In the genomic region with DNA sequence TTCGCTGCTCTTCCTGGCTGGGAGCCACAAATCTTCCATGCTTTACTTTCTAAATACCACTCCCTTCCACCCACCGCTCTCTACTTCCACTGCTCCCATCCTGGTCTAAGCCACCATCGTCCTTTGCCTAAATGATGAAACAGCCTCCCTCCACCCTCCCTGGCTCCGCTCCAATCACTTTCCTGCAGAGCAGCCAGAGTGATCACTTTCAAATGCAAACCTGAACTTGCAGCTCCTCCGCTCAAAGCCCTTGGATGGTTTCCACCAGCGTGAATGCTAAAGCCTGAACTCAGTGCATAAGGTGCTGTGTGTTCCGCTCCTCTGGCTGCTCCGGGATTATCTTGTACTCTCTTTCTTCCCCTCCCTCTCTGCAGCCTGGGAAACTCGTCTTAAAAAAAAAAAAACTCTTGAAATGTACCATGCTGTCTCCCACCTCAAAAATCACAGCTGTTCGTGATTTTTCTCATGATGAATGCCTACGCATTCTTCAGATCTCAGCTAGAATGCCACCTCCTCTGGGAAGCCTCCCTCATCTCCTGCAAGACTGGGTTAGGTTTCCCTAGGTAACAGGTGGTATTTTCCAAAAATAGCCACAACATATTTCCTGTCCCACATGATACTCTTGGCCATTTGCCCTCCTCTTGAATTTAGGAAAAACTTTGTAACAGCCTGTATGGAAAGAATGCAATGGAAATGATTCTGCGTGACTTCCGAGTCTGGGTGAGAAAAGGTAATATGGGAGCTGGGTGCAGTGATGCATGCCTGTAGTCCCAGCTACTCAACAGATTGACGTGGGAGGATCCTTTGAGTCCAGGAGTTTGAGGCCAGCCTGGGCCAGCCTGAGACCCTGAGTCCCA, we compare ENCODE assay signal across 8 cellular contexts. TPM values are rescaled to one million over a fixed set of nuclear protein-coding genes. Genes with fewer than 3 reads are reported as not detected.
DNase-seq lines count a peak whose midpoint lies in the region; ATAC-seq and TF ChIP-seq lines count a peak whose summit lies in the region.

No MANE protein-coding gene starts in this region.

- no peak overlapping the region for H3K27ac Mint-ChIP-seq in activated T-helper 1 cell treated with anti-CD3 and anti-CD28 coated beads, Interleukin-12 subunit alpha, Interleukin-12 subunit beta, Interleukin-2, Interleukin-4 antibody, amounts not matched to agents 30 ng/mL and 10 ng/mL and 1 ng/mL, durations not matched to agents 14 hours and 24 hours and 36 hours

- H3K27me3 Mint-ChIP-seq in activated T-helper 1 cell treated with anti-CD3 and anti-CD28 coated beads, Interleukin-12 subunit alpha, Interleukin-12 subunit beta, Interleukin-2, Interleukin-4 antibody, amounts not matched to agents 30 ng/mL and 10 ng/mL and 1 ng/mL, durations not matched to agents 14 hours and 24 hours and 36 hours (ENCODE audit: insufficient read depth): peaks cover 28% of the 10 kb centered on the region

- TF ChIP-seq CTCF in AG04450 (IDR thresholded peaks at IDR 0.05; ENCODE audit: low read depth, low read length) (no peak), heart left ventricle (IDR thresholded peaks at IDR 0.05) (no peak)

- H3K4me3 Mint-ChIP-seq in activated T-helper 1 cell treated with anti-CD3 and anti-CD28 coated beads, Interleukin-12 subunit alpha, Interleukin-12 subunit beta, Interleukin-2, Interleukin-4 antibody, amounts not matched to agents 30 ng/mL and 10 ng/mL and 1 ng/mL, durations not matched to agents 14 hours and 24 hours and 36 hours: peak overlapping the region; percentile 60

- TF ChIP-seq POLR2A in heart left ventricle (IDR thresholded peaks at IDR 0.05): no peak

- no peaks in the 10 kb centered on the region for H3K36me3 ChIP-seq in heart left ventricle

- H3K27me3 ChIP-seq in AG04450 (ENCODE audit: control insufficient read depth, insufficient read depth, low read length): no peaks in the 10 kb centered on the region
- H3K27me3 ChIP-seq in heart left ventricle: no peaks in the 10 kb centered on the region

- ATAC-seq in heart left ventricle: peak; percentile 66 to 83 (median 75)
- ATAC-seq in HG02970 (IDR thresholded peaks at IDR 0.05; ENCODE audit: low FRiP score, unreplicated experiment): no peak
- ATAC-seq in HG03469 (IDR thresholded peaks at IDR 0.05; ENCODE audit: unreplicated experiment): no peak

- H3K27ac ChIP-seq in AG04450 (ENCODE audit: low read depth, low read length) (peak overlapping the region; percentile 87), heart left ventricle (peak overlapping the region in 11 of 12 donors; percentile 5 to 84 (median 62))

- H3K36me3 Mint-ChIP-seq in activated T-helper 1 cell treated with anti-CD3 and anti-CD28 coated beads, Interleukin-12 subunit alpha, Interleukin-12 subunit beta, Interleukin-2, Interleukin-4 antibody, amounts not matched to agents 30 ng/mL and 10 ng/mL and 1 ng/mL, durations not matched to agents 14 hours and 24 hours and 36 hours (ENCODE audit: low read depth): peaks cover under 1% of the 10 kb centered on the region

- DNase-seq in AG04450 (ENCODE audit: low read depth, low spot score) (peak; percentile 51), HCEC 1CT (peak; percentile 68), heart left ventricle (peak in 4 of 5 donors; percentile 60 to 76 (median 68)), posterior vena cava (ENCODE audit: low spot score) (peak; percentile 81), UCSD-AML1 (lab: John Stamatoyannopoulos, UW; ENCODE audit: unreplicated experiment) (no peak)
- no peak for DNase-seq in activated T-helper 1 cell treated with anti-CD3 and anti-CD28 coated beads, Interleukin-12 subunit alpha, Interleukin-12 subunit beta, Interleukin-2, Interleukin-4 antibody, amounts not matched to agents 30 ng/mL and 10 ng/mL and 1 ng/mL, durations not matched to agents 14 hours and 24 hours and 36 hours (ENCODE audit: low spot score)

- 11 to 20% (median 18%) methylated on average over 14 of the region's 14 CpGs for WGBS in heart left ventricle, 4 donors

- POLR2A ChIA-PET in AG04450 (lab: Yijun Ruan, JAX): interaction anchor here (0.7 kb wide), 1 partner anchor 11 kb away, joined by 7 read pairs; no protein-coding TSS in a partner anchor

- CTCF ChIA-PET in AG04450 (lab: Charles Lee): no interaction called here

- H3K9me3 ChIP-seq in AG04450 (ENCODE audit: control insufficient read depth, insufficient read depth, low read length): no peaks in the 10 kb centered on the region
- H3K9me3 ChIP-seq in heart left ventricle: no peaks in the 10 kb centered on the region

- H3K4me3 ChIP-seq in AG04450 (ENCODE audit: low read depth, low read length): peak overlapping the region; percentile 60
- H3K4me3 ChIP-seq in heart left ventricle: peak overlapping the region in 10 of 12 donors; percentile 19 to 58 (median 46)

- H3K9me3 Mint-ChIP-seq in activated T-helper 1 cell treated with anti-CD3 and anti-CD28 coated beads, Interleukin-12 subunit alpha, Interleukin-12 subunit beta, Interleukin-2, Interleukin-4 antibody, amounts not matched to agents 30 ng/mL and 10 ng/mL and 1 ng/mL, durations not matched to agents 14 hours and 24 hours and 36 hours: no peaks in the 10 kb centered on the region

- H3K4me1 ChIP-seq in heart left ventricle: peaks cover 0 to 33% (median 22%) of the 10 kb centered on the region in 12 donors

- H3K4me1 Mint-ChIP-seq in activated T-helper 1 cell treated with anti-CD3 and anti-CD28 coated beads, Interleukin-12 subunit alpha, Interleukin-12 subunit beta, Interleukin-2, Interleukin-4 antibody, amounts not matched to agents 30 ng/mL and 10 ng/mL and 1 ng/mL, durations not matched to agents 14 hours and 24 hours and 36 hours (ENCODE audit: low read depth): peaks cover 27% of the 10 kb centered on the region

- intact Hi-C loops in activated T-helper 1 cell treated with anti-CD3 and anti-CD28 coated beads, Interleukin-12 subunit alpha, Interleukin-12 subunit beta, Interleukin-2, Interleukin-4 antibody, amounts not matched to agents 30 ng/mL and 10 ng/mL and 1 ng/mL, durations not matched to agents 14 hours and 24 hours and 36 hours (cut with micrococcal nuclease): no loop called here
- intact Hi-C loops in heart left ventricle (cut with DNase I) (loop anchor here in 3 of 10 donors (5.0 kb wide), 2 partner anchors 53 to 72 kb away; no protein-coding TSS in a partner anchor), posterior vena cava (cut with DNase I) (loop anchor here in 1 of 2 donors (10.0 kb wide), 1 partner anchor 51 kb away; no protein-coding TSS in a partner anchor)

RNA-seq across cellular contexts. Expression of gene SIN3B, which starts 3.7 kb away (rescaled TPM):
- polyA plus RNA-seq in AG04450 (2011; rRNA removed) (18.8 and 26.2 TPM in 2 replicates), heart left ventricle (10 to 100 TPM; 18.2 to 20.7 TPM)
- 23.2 and 27.3 TPM in 2 replicates for polyA minus RNA-seq in AG04450 (2011; rRNA and poly(A)+ RNA removed)
- 44.6 and 45.1 TPM in 2 replicates for total RNA-seq in activated T-helper 1 cell treated with anti-CD3 and anti-CD28 coated beads, Interleukin-12 subunit alpha, Interleukin-12 subunit beta, Interleukin-2, Interleukin-4 antibody, amounts not matched to agents 30 ng/mL and 10 ng/mL and 1 ng/mL, durations not matched to agents 14 hours and 24 hours and 36 hours
- total RNA-seq in heart left ventricle (10 to 100 TPM; 15.2 to 36.6 (median 24.7) TPM), posterior vena cava (10 to 100 TPM; 34.6 to 36.5 TPM)

Comparison
In these comparisons a context has a peak if more than half of its experiments do, and no peak if none do; other contexts are left out.
1. DNase-seq: peak in AG04450 (single experiment), HCEC 1CT (single experiment), heart left ventricle (4 of 5) and posterior vena cava (single experiment); none in activated T-helper 1 cell treated with anti-CD3 and anti-CD28 coated beads, Interleukin-12 subunit alpha, Interleukin-12 subunit beta, Interleukin-2, Interleukin-4 antibody, amounts not matched to agents 30 ng/mL and 10 ng/mL and 1 ng/mL, durations not matched to agents 14 hours and 24 hours and 36 hours (single experiment) and UCSD-AML1 (single experiment).
2. ATAC-seq: peak in heart left ventricle (4 of 4); none in HG02970 (single experiment) and HG03469 (single experiment).